19 cellular contexts compared by ENCODE assay signal in the genomic region with DNA sequence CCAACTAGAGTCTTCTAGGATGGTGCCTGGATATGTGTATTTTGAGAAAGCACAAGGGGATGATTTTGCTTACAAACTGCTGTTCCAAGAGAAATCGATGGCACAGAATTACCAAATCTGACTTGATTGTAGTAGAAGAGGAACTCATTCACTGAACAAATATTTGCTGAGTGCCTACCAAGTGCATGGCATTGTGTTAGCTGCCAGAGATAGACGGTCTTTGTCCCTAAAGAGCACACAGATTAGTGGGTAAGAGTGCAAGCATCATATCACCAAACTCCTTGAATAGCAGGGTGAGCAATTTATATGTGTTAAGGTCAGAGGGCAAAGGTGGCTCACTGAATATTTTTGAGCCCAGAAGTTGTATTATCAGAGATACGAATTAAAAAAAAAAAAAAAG. TPM values are rescaled to one million over a fixed set of nuclear protein-coding genes. Genes with fewer than 3 reads are reported as not detected.
DNase-seq lines count a peak whose midpoint lies in the region; ATAC-seq, FAIRE-seq and TF ChIP-seq lines count a peak whose summit lies in the region.
"Had no signal": no experiment of that assay in that cellular context is flagged by ENCODE, and none has a peak within 500 bp of the region (broad histone marks: within the 10 kb centered on the region; RNA-seq: fewer than 3 reads in every experiment).

No MANE protein-coding gene starts in this region.

- H3K27me3 ChIP-seq in CD4-positive, CD25-positive, alpha-beta regulatory T cell (ENCODE audit: control insufficient read depth, insufficient read depth, low read length), result no peaks in the 10 kb centered on the region
- H3K27me3 ChIP-seq: breast epithelium, dorsolateral prefrontal cortex, esophagus muscularis mucosa had no signal

- TF ChIP-seq POLR2A in H54 (IDR thresholded peaks at IDR 0.05; ENCODE audit: low read depth, low read length), result no peak

- H3K9me3 Mint-ChIP-seq in CD4-positive, CD25-positive, alpha-beta regulatory T cell, result no peaks in the 10 kb centered on the region
- H3K9me3 Mint-ChIP-seq in immature natural killer cell, result no peaks in the 10 kb centered on the region

- ATAC-seq in CD4-positive, CD25-positive, alpha-beta regulatory T cell (ENCODE audit: low read depth in 2 of 2), result no peak
- ATAC-seq in stimulated activated naive CD8-positive, alpha-beta T cell treated with anti-CD3 and anti-CD28 coated beads, Interleukin-15, Interleukin-2, amounts not matched to agents 100 U/mL and 50 U/mL, for 24 hours, result no peak
- ATAC-seq in HG02642 (IDR thresholded peaks at IDR 0.05; ENCODE audit: poor library complexity, unreplicated experiment), result no peak
- ATAC-seq: Panc1, SK-N-SH treated with all-trans-retinoic acid at 6 μM for 48 hours had no signal

- no peak for FAIRE-seq in H54 (lab: Jason Lieb, UNC)

- H3K27ac ChIP-seq in CD4-positive, CD25-positive, alpha-beta regulatory T cell (ENCODE audit: insufficient read depth, low read length, poor library complexity, severe bottlenecking), result no peak overlapping the region

- peak overlapping the region in 2 of 3 donors; percentile 76 to 89 for H3K27ac Mint-ChIP-seq in CD4-positive, CD25-positive, alpha-beta regulatory T cell
- H3K27ac Mint-ChIP-seq in immature natural killer cell, result peak overlapping the region in 4 of 6 donors; percentile 7 to 98 (median 96)
- H3K27ac Mint-ChIP-seq: B cell had no signal

- H3K36me3 Mint-ChIP-seq in CD4-positive, CD25-positive, alpha-beta regulatory T cell, result peaks cover 4% of the 10 kb centered on the region
- peaks cover 4 to 9% (median 4%) of the 10 kb centered on the region in 3 donors for H3K36me3 Mint-ChIP-seq in immature natural killer cell

- H3K36me3 ChIP-seq in CD4-positive, CD25-positive, alpha-beta regulatory T cell (ENCODE audit: control insufficient read depth, insufficient read depth, low read length), result no peaks in the 10 kb centered on the region
- H3K36me3 ChIP-seq: breast epithelium had no signal

- peak overlapping the region in 2 of 4 donors; percentile 2 to 71 for H3K4me3 Mint-ChIP-seq in CD4-positive, CD25-positive, alpha-beta regulatory T cell
- peak overlapping the region in 1 of 5 donors; percentile 61 for H3K4me3 Mint-ChIP-seq in immature natural killer cell
- H3K4me3 Mint-ChIP-seq: B cell had no signal

- peaks cover 6% of the 10 kb centered on the region for H3K27me3 Mint-ChIP-seq in CD4-positive, CD25-positive, alpha-beta regulatory T cell
- H3K27me3 Mint-ChIP-seq in immature natural killer cell (ENCODE audit: low read depth in 3 of 3), result peaks cover 9 to 21% (median 20%) of the 10 kb centered on the region in 3 donors
- H3K27me3 Mint-ChIP-seq: B cell had no signal

- H3K4me1 ChIP-seq in CD4-positive, CD25-positive, alpha-beta regulatory T cell (ENCODE audit: control insufficient read depth, insufficient read depth, low read length, poor library complexity, severe bottlenecking), result peaks cover 23% of the 10 kb centered on the region
- H3K4me1 ChIP-seq: breast epithelium had no signal

- DNase-seq in CD4-positive, CD25-positive, alpha-beta regulatory T cell, result no peak
- DNase-seq in DMS53 (lab: John Stamatoyannopoulos, UW) (peak; percentile 60), NCI-H69 (lab: John Stamatoyannopoulos, UW) (peak; percentile 92), immature natural killer cell (no peak), H54 (ENCODE audit: insufficient read length, low spot score) (no peak), germinal center (ENCODE audit: low spot score) (no peak)
- DNase-seq in stimulated activated naive CD8-positive, alpha-beta T cell treated with anti-CD3 and anti-CD28 coated beads, Interleukin-15, Interleukin-2, amounts not matched to agents 100 U/mL and 50 U/mL, for 24 hours, result no peak
- DNase-seq: activated CD4-positive, alpha-beta T cell treated with anti-CD3 and anti-CD28 coated beads, Interleukin-2, amount 50 U/mL, for 48 hours; dorsolateral prefrontal cortex; Karpas-422; NCI-H1694 treated with DMSO at 0.1 percent for 48 hours; NCI-H526 treated with DMSO at 0.1 percent for 48 hours had no signal

- no peaks in the 10 kb centered on the region for H3K9me3 ChIP-seq in CD4-positive, CD25-positive, alpha-beta regulatory T cell (ENCODE audit: control insufficient read depth in 2 of 2, low read length in 2 of 2)
- H3K9me3 ChIP-seq: breast epithelium, esophagus muscularis mucosa had no signal

- H3K4me1 Mint-ChIP-seq in CD4-positive, CD25-positive, alpha-beta regulatory T cell, result peaks cover 33 to 72% (median 44%) of the 10 kb centered on the region in 4 donors
- peaks cover 74 to 76% of the 10 kb centered on the region in 2 donors for H3K4me1 Mint-ChIP-seq in immature natural killer cell

- no peak overlapping the region for H3K4me3 ChIP-seq in CD4-positive, CD25-positive, alpha-beta regulatory T cell (ENCODE audit: low read depth, low read length)
- H3K4me3 ChIP-seq: breast epithelium, dorsolateral prefrontal cortex, esophagus muscularis mucosa, lung had no signal

RNA-seq across cellular contexts. Expression of a gene that starts 3.5 kb away (rescaled TPM):
- total RNA-seq in CD4-positive, CD25-positive, alpha-beta regulatory T cell, result 203 TPM
- polyA plus RNA-seq in CD4-positive, CD25-positive, alpha-beta regulatory T cell, result 100 to 1,000 TPM; 108 to 126 (median 110) TPM
- polyA plus RNA-seq in immature natural killer cell, result 100 to 1,000 TPM in 2 of 3 donors, 10 to 100 TPM in 1; 88.6 to 150 (median 102) TPM

Comparison
In these comparisons a context has a peak if more than half of its experiments do, and no peak if none do; other contexts are left out.
1. DNase-seq: peak in DMS53 (single experiment) and NCI-H69 (single experiment); none in CD4-positive, CD25-positive, alpha-beta regulatory T cell (0 of 3), immature natural killer cell (0 of 3), H54 (single experiment), germinal center (single experiment) and stimulated activated naive CD8-positive, alpha-beta T cell treated with anti-CD3 and anti-CD28 coated beads, Interleukin-15, Interleukin-2, amounts not matched to agents 100 U/mL and 50 U/mL, for 24 hours (single experiment).